ENCODE assay signal across 1 cellular context in the genomic region with DNA sequence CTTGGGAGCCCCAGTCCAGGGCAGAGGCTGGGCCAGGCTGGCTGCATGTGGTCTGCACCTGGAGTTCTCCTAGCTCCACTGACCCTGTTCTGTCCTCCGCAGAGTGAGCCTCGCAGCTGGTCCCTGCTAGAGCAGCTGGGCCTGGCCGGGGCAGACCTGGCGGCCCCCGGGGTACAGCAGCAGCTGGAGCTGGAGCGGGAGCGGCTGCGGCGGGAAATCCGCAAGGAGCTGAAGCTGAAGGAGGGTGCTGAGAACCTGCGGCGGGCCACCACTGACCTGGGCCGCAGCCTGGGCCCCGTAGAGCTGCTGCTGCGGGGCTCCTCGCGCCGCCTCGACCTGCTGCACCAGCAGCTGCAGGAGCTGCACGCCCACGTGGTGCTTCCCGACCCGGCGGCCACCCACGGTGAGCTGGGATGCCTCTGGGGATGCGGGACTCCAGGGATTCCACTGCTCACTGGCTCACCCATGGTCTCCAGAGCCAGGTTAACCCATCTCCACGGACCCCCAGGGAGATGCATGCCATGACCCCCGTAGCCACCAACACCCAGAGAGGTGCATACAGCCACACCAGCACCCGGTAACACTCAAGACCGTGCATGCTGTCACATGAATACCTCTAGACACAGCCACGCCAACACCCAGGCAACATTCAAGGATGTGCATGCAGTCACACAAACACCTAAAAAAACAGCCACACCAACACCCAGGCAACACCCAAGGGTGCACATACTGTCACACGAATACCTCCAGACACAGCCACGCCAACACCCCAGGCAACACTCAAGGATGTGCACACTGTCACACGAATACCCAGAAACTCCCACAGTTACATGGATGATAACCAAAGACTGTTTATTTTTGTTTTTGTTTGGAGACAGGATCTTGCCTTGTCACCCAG.
TF ChIP-seq lines count a peak whose summit lies in the region.

No MANE protein-coding gene starts in this region.

TF ChIP-seq in SK-N-SH, 30 proteins besides CTCF, POLR2A, EP300 and RAD21:
- TF ChIP-seq, protein P1, sequence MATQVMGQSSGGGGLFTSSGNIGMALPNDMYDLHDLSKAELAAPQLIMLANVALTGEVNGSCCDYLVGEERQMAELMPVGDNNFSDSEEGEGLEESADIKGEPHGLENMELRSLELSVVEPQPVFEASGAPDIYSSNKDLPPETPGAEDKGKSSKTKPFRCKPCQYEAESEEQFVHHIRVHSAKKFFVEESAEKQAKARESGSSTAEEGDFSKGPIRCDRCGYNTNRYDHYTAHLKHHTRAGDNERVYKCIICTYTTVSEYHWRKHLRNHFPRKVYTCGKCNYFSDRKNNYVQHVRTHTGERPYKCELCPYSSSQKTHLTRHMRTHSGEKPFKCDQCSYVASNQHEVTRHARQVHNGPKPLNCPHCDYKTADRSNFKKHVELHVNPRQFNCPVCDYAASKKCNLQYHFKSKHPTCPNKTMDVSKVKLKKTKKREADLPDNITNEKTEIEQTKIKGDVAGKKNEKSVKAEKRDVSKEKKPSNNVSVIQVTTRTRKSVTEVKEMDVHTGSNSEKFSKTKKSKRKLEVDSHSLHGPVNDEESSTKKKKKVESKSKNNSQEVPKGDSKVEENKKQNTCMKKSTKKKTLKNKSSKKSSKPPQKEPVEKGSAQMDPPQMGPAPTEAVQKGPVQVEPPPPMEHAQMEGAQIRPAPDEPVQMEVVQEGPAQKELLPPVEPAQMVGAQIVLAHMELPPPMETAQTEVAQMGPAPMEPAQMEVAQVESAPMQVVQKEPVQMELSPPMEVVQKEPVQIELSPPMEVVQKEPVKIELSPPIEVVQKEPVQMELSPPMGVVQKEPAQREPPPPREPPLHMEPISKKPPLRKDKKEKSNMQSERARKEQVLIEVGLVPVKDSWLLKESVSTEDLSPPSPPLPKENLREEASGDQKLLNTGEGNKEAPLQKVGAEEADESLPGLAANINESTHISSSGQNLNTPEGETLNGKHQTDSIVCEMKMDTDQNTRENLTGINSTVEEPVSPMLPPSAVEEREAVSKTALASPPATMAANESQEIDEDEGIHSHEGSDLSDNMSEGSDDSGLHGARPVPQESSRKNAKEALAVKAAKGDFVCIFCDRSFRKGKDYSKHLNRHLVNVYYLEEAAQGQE (IDR thresholded peaks at IDR 0.05; ENCODE audit: low read depth, low read length), result no peak
- no peak for TF ChIP-seq FOSL2 (IDR thresholded peaks at IDR 0.05; ENCODE audit: borderline replicate concordance, low read depth)
- TF ChIP-seq, protein P2, sequence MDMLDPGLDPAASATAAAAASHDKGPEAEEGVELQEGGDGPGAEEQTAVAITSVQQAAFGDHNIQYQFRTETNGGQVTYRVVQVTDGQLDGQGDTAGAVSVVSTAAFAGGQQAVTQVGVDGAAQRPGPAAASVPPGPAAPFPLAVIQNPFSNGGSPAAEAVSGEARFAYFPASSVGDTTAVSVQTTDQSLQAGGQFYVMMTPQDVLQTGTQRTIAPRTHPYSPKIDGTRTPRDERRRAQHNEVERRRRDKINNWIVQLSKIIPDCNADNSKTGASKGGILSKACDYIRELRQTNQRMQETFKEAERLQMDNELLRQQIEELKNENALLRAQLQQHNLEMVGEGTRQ (IDR thresholded peaks at IDR 0.05; ENCODE audit: borderline replicate concordance, low read depth, low read length), result no peak
- TF ChIP-seq EZH2phosphoT487 (IDR thresholded peaks at IDR 0.05; ENCODE audit: borderline replicate concordance, low read depth), result no peak
- TF ChIP-seq, protein P3, sequence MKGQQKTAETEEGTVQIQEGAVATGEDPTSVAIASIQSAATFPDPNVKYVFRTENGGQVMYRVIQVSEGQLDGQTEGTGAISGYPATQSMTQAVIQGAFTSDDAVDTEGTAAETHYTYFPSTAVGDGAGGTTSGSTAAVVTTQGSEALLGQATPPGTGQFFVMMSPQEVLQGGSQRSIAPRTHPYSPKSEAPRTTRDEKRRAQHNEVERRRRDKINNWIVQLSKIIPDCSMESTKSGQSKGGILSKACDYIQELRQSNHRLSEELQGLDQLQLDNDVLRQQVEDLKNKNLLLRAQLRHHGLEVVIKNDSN (IDR thresholded peaks at IDR 0.05; ENCODE audit: borderline replicate concordance, low read depth), result no peak
- TF ChIP-seq GABPA (IDR thresholded peaks at IDR 0.05; ENCODE audit: low read depth), result no peak
- TF ChIP-seq SIN3A (IDR thresholded peaks at IDR 0.05; ENCODE audit: borderline replicate concordance, low read depth, low read length), result no peak
- TF ChIP-seq, protein P4, sequence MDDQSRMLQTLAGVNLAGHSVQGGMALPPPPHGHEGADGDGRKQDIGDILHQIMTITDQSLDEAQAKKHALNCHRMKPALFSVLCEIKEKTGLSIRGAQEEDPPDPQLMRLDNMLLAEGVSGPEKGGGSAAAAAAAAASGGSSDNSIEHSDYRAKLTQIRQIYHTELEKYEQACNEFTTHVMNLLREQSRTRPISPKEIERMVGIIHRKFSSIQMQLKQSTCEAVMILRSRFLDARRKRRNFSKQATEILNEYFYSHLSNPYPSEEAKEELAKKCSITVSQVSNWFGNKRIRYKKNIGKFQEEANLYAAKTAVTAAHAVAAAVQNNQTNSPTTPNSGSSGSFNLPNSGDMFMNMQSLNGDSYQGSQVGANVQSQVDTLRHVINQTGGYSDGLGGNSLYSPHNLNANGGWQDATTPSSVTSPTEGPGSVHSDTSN (IDR thresholded peaks at IDR 0.05), result no peak
- no peak for TF ChIP-seq CHD2 (IDR thresholded peaks at IDR 0.05; ENCODE audit: low read length, partially characterized antibody)
- no peak for TF ChIP-seq YY1 (IDR thresholded peaks at IDR 0.05; ENCODE audit: low read depth)
- TF ChIP-seq TEAD4 (IDR thresholded peaks at IDR 0.05; ENCODE audit: borderline replicate concordance, insufficient read depth), result no peak
- TF ChIP-seq JUND (IDR thresholded peaks at IDR 0.05), result no peak
- no peak for TF ChIP-seq RXRA (IDR thresholded peaks at IDR 0.05; ENCODE audit: borderline replicate concordance, low read depth)
- TF ChIP-seq, protein P5, sequence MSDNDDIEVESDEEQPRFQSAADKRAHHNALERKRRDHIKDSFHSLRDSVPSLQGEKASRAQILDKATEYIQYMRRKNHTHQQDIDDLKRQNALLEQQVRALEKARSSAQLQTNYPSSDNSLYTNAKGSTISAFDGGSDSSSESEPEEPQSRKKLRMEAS (IDR thresholded peaks at IDR 0.05; ENCODE audit: low read depth), result no peak
TF ChIP-seq in SK-N-SH: peak in this region for 0.
